Comparison of ENCODE assay signal across 10 cellular contexts in genomic region chr12:96210376-96211055, GRCh38. TPM values are rescaled to one million over a fixed set of nuclear protein-coding genes. Genes with fewer than 3 reads are reported as not detected.
DNase-seq lines count a peak whose midpoint lies in the region; ATAC-seq and TF ChIP-seq lines count a peak whose summit lies in the region.
"Had no signal": no experiment of that assay in that cellular context is flagged by ENCODE, and none has a peak within 500 bp of the region (broad histone marks: within the 10 kb centered on the region; RNA-seq: fewer than 3 reads in every experiment).

No MANE protein-coding gene starts in this region.

- H3K27me3 Mint-ChIP-seq in naive B cell = no peaks in the 10 kb centered on the region

- no peaks in the 10 kb centered on the region for H3K9me3 Mint-ChIP-seq in naive B cell

- H3K36me3 ChIP-seq in heart left ventricle = peaks cover 0 to 10% (median 0%) of the 10 kb centered on the region in 9 donors
- peaks cover 7% of the 10 kb centered on the region for H3K36me3 ChIP-seq in upper lobe of right lung

- no peak for TF ChIP-seq CTCF in heart left ventricle (IDR thresholded peaks at IDR 0.05)
- TF ChIP-seq CTCF in upper lobe of right lung (IDR thresholded peaks at IDR 0.05) = no peak

- H3K9me3 ChIP-seq in heart left ventricle (no peaks in the 10 kb centered on the region), upper lobe of right lung (no peaks in the 10 kb centered on the region)

- peak overlapping the region; percentile 46 to 94 (median 86) for H3K4me3 Mint-ChIP-seq in naive B cell

- 59 to 69% (median 62%) methylated on average over 19 of the region's 19 CpGs for WGBS in heart left ventricle, 4 donors

- ATAC-seq in heart left ventricle (peak in 2 of 4 donors; percentile 31 to 46), Right ventricle myocardium inferior (no peak), naive B cell (ENCODE audit: low read depth in 2 of 2) (peak; percentile 9 to 15), upper lobe of right lung (peak; percentile 17), GM21576 (IDR thresholded peaks at IDR 0.05; ENCODE audit: unreplicated experiment) (no peak)

- no peak for TF ChIP-seq POLR2A in heart left ventricle (IDR thresholded peaks at IDR 0.05)

- no peaks in the 10 kb centered on the region for H3K36me3 Mint-ChIP-seq in naive B cell

- DNase-seq in heart left ventricle (no peak), Right ventricle myocardium inferior (ENCODE audit: missing footprints) (no peak), naive B cell (peak; percentile 32), upper lobe of right lung (no peak), AG08396 (ENCODE audit: low spot score) (no peak), DMS53 treated with DMSO at 0.1 percent for 48 hours (lab: John Stamatoyannopoulos, UW; ENCODE audit: unreplicated experiment) (no peak)
- DNase-seq in activated naive CD4-positive, alpha-beta T cell treated with Interleukin-2 at 50 U/mL for 16 hours = peak; percentile 45
- DNase-seq: midbrain, NCI-H2081 had no signal

- H3K27ac ChIP-seq in heart left ventricle (peak overlapping the region in 11 of 12 donors; percentile 39 to 80 (median 70)), upper lobe of right lung (no peak overlapping the region)

- H3K27ac Mint-ChIP-seq in naive B cell = peak overlapping the region; percentile 85 to 99 (median 94)

- H3K4me1 ChIP-seq in heart left ventricle (peaks cover 4 to 96% (median 68%) of the 10 kb centered on the region in 12 donors), upper lobe of right lung (peaks cover 48% of the 10 kb centered on the region)

- peaks cover 77 to 98% (median 97%) of the 10 kb centered on the region in 3 donors for H3K4me1 Mint-ChIP-seq in naive B cell

- no peak overlapping the region for H3K4me3 ChIP-seq in heart left ventricle
- no peak overlapping the region for H3K4me3 ChIP-seq in upper lobe of right lung

- intact Hi-C loops in heart left ventricle (cut with DNase I) = loop anchor here in 8 of 10 donors (2.0 to 10.0 kb wide), 8 partner anchors 14 to 307 kb away; partner anchors contain the start of genes CDK17 (in 1 of the 8) and ELK3 (in 1 of the 8)
- intact Hi-C loops in Right ventricle myocardium inferior (cut with DNase I) = loop anchor here (2.0 to 10.0 kb wide), 4 partner anchors 16 to 307 kb away; partner anchors contain the start of gene ELK3
- intact Hi-C loops in upper lobe of right lung (cut with DNase I) = no loop called here

- H3K27me3 ChIP-seq in heart left ventricle (no peaks in the 10 kb centered on the region), upper lobe of right lung (no peaks in the 10 kb centered on the region)

RNA-seq across cellular contexts. Expression of gene ELK3, which starts 16.3 kb away (rescaled TPM):
- total RNA-seq in heart left ventricle = 10 to 100 TPM; 14.3 to 42.3 (median 18.6) TPM
- 10 to 100 TPM in 1 of 2 donors, 1 to 10 TPM in 1; 5.7 to 20.7 TPM for polyA plus RNA-seq in heart left ventricle
- 20.8 TPM for total RNA-seq in Right ventricle myocardium inferior
- polyA plus RNA-seq in naive B cell (ENCODE audit: low read depth in 6 of 6) = 10 to 100 TPM; 12.1 to 20.9 (median 14.8) TPM
- total RNA-seq in upper lobe of right lung = 41.2 TPM

Comparison
In these comparisons a context has a peak if more than half of its experiments do, and no peak if none do; other contexts are left out.
1. ATAC-seq: peak in naive B cell (2 of 2) and upper lobe of right lung (single experiment); none in Right ventricle myocardium inferior (single experiment) and GM21576 (single experiment).
2. DNase-seq: peak in activated naive CD4-positive, alpha-beta T cell treated with Interleukin-2 at 50 U/mL for 16 hours (single experiment) and naive B cell (single experiment); none in heart left ventricle (0 of 5), Right ventricle myocardium inferior (single experiment), upper lobe of right lung (single experiment), AG08396 (single experiment) and DMS53 treated with DMSO at 0.1 percent for 48 hours (single experiment).